Comparison of ENCODE assay signal across 26 cellular contexts in genomic region chr15:56968821-56969220, GRCh38. TPM values are rescaled to one million over a fixed set of nuclear protein-coding genes. Genes with fewer than 3 reads are reported as not detected.
A peak's percentile ranks its signal among the peaks of the same experiment; 100 is the strongest.
DNase-seq lines count a peak whose midpoint lies in the region; ATAC-seq, FAIRE-seq and TF ChIP-seq lines count a peak whose summit lies in the region.
"Had no signal": no experiment of that assay in that cellular context is flagged by ENCODE, and none has a peak within 500 bp of the region (broad histone marks: within the 10 kb centered on the region; RNA-seq: fewer than 3 reads in every experiment).

No MANE protein-coding gene starts in this region.

- H2BK15ac ChIP-seq in mesenchymal stem cell (ENCODE audit: low read depth, poor library complexity, severe bottlenecking), result no peak overlapping the region

- H3K4ac ChIP-seq in mesenchymal stem cell (ENCODE audit: low read depth in 1 of 2, low read length in 2 of 2), result no peak overlapping the region

- FAIRE-seq in A549 (lab: Jason Lieb, UNC), result no peak
- FAIRE-seq: GM12891 had no signal

- no peaks in the 10 kb centered on the region for H3K9me2 ChIP-seq in Loucy (replicated peaks; ENCODE audit: low read depth, low read length)

- H2AFZ ChIP-seq in Loucy (ENCODE audit: low read length) (no peak overlapping the region), mesenchymal stem cell (ENCODE audit: low read depth, low read length) (no peak overlapping the region)

- TF ChIP-seq CTCF in A549 (IDR thresholded peaks at IDR 0.05) (no peak), Loucy (conservative IDR thresholded peaks at IDR 0.05; ENCODE audit: low read length) (no peak), body of pancreas (IDR thresholded peaks at IDR 0.05) (no peak), mucosa of descending colon (IDR thresholded peaks at IDR 0.05) (no peak)

- H3F3A ChIP-seq in Loucy (ENCODE audit: low read depth), result peaks cover 7% of the 10 kb centered on the region; the same call in 1 of the 2 replicates

- H3K27me3 ChIP-seq in Loucy (ENCODE audit: insufficient read depth, low read length, poor library complexity, severe bottlenecking) (no peaks in the 10 kb centered on the region), body of pancreas (no peaks in the 10 kb centered on the region), mesenchymal stem cell (ENCODE audit: control insufficient read depth in 1 of 2, insufficient read depth in 1 of 2, low read length in 2 of 2) (no peaks in the 10 kb centered on the region), right cardiac atrium (ENCODE audit: control insufficient read depth, insufficient read depth) (no peaks in the 10 kb centered on the region)
- H3K27me3 ChIP-seq: heart right ventricle, upper lobe of right lung had no signal

- peaks cover 97% of the 10 kb centered on the region for H3K79me2 ChIP-seq in Loucy (ENCODE audit: insufficient read depth, low read length)

- H4K20me1 ChIP-seq in Loucy (ENCODE audit: insufficient read depth, low read length, poor library complexity, severe bottlenecking), result peaks cover 46% of the 10 kb centered on the region

- H3K4me3 ChIP-seq in A549 (no peak overlapping the region), Loucy (ENCODE audit: low read length, poor library complexity, severe bottlenecking) (no peak overlapping the region), body of pancreas (no peak overlapping the region), mucosa of descending colon (no peak overlapping the region), mesenchymal stem cell (ENCODE audit: insufficient read depth in 1 of 2, low read depth in 1 of 2, low read length in 2 of 2) (no peak overlapping the region), right cardiac atrium (ENCODE audit: low read length) (no peak overlapping the region)
- H3K4me3 ChIP-seq: heart right ventricle, psoas muscle, skin epidermis, upper lobe of right lung had no signal

- H3K4me2 ChIP-seq in A549 (peak overlapping the region; percentile 0; the same call in 1 of the 3 replicates), Loucy (ENCODE audit: low read depth, low read length, poor library complexity, severe bottlenecking) (peak overlapping the region; percentile 2), mesenchymal stem cell (ENCODE audit: low read length, poor library complexity, severe bottlenecking) (no peak overlapping the region)

- no peak overlapping the region for H2BK120ac ChIP-seq in mesenchymal stem cell (ENCODE audit: low read depth, low read length)

- H3K27ac ChIP-seq in A549, result no peak overlapping the region
- H3K27ac ChIP-seq in body of pancreas, result peak overlapping the region in 3 of 4 donors; percentile 27 to 70 (median 31)
- H3K27ac ChIP-seq in mesenchymal stem cell (ENCODE audit: low read length, poor library complexity, severe bottlenecking), result no peak overlapping the region
- H3K27ac ChIP-seq in right cardiac atrium (ENCODE audit: low read length), result no peak overlapping the region
- H3K27ac ChIP-seq: heart right ventricle, psoas muscle, upper lobe of right lung had no signal

- no peaks in the 10 kb centered on the region for H3K36me3 ChIP-seq in Loucy (ENCODE audit: insufficient read depth, low read length)
- H3K36me3 ChIP-seq in body of pancreas (replicated peaks in 1 of 2; ENCODE audit: insufficient read depth in 1 of 2, low read depth in 2 of 2), result no peaks in the 10 kb centered on the region
- no peaks in the 10 kb centered on the region for H3K36me3 ChIP-seq in mucosa of descending colon (ENCODE audit: low read depth)
- no peaks in the 10 kb centered on the region for H3K36me3 ChIP-seq in mesenchymal stem cell (ENCODE audit: control insufficient read depth in 1 of 2, insufficient read depth in 2 of 2, low read depth in 1 of 2, low read length in 2 of 2)
- H3K36me3 ChIP-seq: heart right ventricle, upper lobe of right lung had no signal

- no peak overlapping the region for H2BK12ac ChIP-seq in mesenchymal stem cell (ENCODE audit: low read length in 2 of 2)

- TF ChIP-seq POLR2A in A549 (IDR thresholded peaks at IDR 0.05; ENCODE audit: low read length) (no peak), body of pancreas (IDR thresholded peaks at IDR 0.05) (no peak)

- H2BK5ac ChIP-seq in mesenchymal stem cell (ENCODE audit: low read depth, low read length, poor library complexity, severe bottlenecking), result no peak overlapping the region

- CTCF ChIA-PET in A549 (lab: Yijun Ruan, JAX), result interaction anchor here (1.5 to 2.6 kb wide), 2 partner anchors 9 to 51 kb away, joined by 5 to 6 read pairs; partner anchors contain the start of gene TCF12

- TF ChIP-seq EP300 in A549 (IDR thresholded peaks at IDR 0.05), result no peak

- POLR2A ChIA-PET in A549 (lab: Yijun Ruan, JAX), result no interaction called here

- H3K9ac ChIP-seq in Loucy (ENCODE audit: low read depth, low read length, poor library complexity, severe bottlenecking) (no peak overlapping the region), mesenchymal stem cell (ENCODE audit: low read length) (no peak overlapping the region)

- WGBS in A549 (ENCODE audit: missing lambda C conversion rate), result 92% methylated on average over 1 of the region's 1 CpG
- 95 to 100% methylated on average over 1 of the region's 1 CpG for WGBS in body of pancreas, 2 donors
- 94% methylated on average over 1 of the region's 1 CpG for WGBS in mesenchymal stem cell
- 95% methylated on average over 1 of the region's 1 CpG for WGBS in right cardiac atrium

- no peak overlapping the region for H3K18ac ChIP-seq in mesenchymal stem cell (ENCODE audit: low read depth in 1 of 2, low read length in 2 of 2)

- peak overlapping the region in 1 of 2 experiments; percentile 57 for H3K14ac ChIP-seq in mesenchymal stem cell (ENCODE audit: low read length in 2 of 2)

- peaks cover 3% of the 10 kb centered on the region for H3K79me1 ChIP-seq in mesenchymal stem cell (replicated peaks; ENCODE audit: low read length, poor library complexity, severe bottlenecking)

- no peak for DNase-seq in A549 (ENCODE audit: low read depth in 1 of 2, low spot score in 1 of 2)
- no peak for DNase-seq in body of pancreas
- no peak for DNase-seq in mucosa of descending colon
- DNase-seq in glomerular visceral epithelial cell (ENCODE audit: extremely low spot score), result no peak
- DNase-seq in mesenchymal stem cell, result no peak
- DNase-seq in NAMALWA (ENCODE audit: low spot score), result no peak
- no peak for DNase-seq in right cardiac atrium
- DNase-seq: activated B cell treated with CpG ODN at 0.5 μM for 24 hours; activated CD8-positive, alpha-beta T cell treated with anti-CD3 and anti-CD28 coated beads for 36 hours; activated naive CD4-positive, alpha-beta T cell treated with anti-CD3 and anti-CD28 coated beads, Interleukin-2, amount 10 ng/mL, durations not matched to agents 7 days and 5 days; activated T-cell treated with anti-CD3 and anti-CD28 coated beads, Interleukin-2, amount 50 U/mL, for 24 hours; aorta; CD4-positive, CD25-positive, alpha-beta regulatory T cell; effector memory CD4-positive, alpha-beta T cell; heart right ventricle; natural killer cell; NCI-H1048; NCI-H2107; psoas muscle; stimulated activated CD4-positive, alpha-beta T cell treated with anti-CD3 and anti-CD28 coated beads, Interleukin-2, amount 100 ng/mL, for 48 hours; stimulated activated naive CD8-positive, alpha-beta T cell treated with anti-CD3 and anti-CD28 coated beads, Interleukin-15, amount 100 ng/mL, for 72 hours; T-helper 17 cell; upper lobe of right lung had no signal

- ATAC-seq in A549 (no peak; a peak in 1 of 6 replicates), body of pancreas (peak; percentile 33), mucosa of descending colon (peak; percentile 89), right cardiac atrium (no peak)
- ATAC-seq: activated CD8-positive, alpha-beta T cell treated with anti-CD3 and anti-CD28 coated beads for 36 hours; heart right ventricle; natural killer cell; psoas muscle; stimulated activated naive CD8-positive, alpha-beta T cell treated with anti-CD3 and anti-CD28 coated beads, Interleukin-15, amount 100 ng/mL, for 72 hours; T-helper 17 cell had no signal

- no peak overlapping the region for H2AK5ac ChIP-seq in mesenchymal stem cell (ENCODE audit: low read length, severe bottlenecking)

- no peak overlapping the region for H4K91ac ChIP-seq in mesenchymal stem cell (ENCODE audit: low read length)

- peaks cover 65% of the 10 kb centered on the region for H3K4me1 ChIP-seq in A549
- H3K4me1 ChIP-seq in Loucy (ENCODE audit: insufficient read depth, low read length, poor library complexity, severe bottlenecking), result peaks cover 29% of the 10 kb centered on the region
- peaks cover 48% of the 10 kb centered on the region for H3K4me1 ChIP-seq in body of pancreas
- H3K4me1 ChIP-seq in mucosa of descending colon (ENCODE audit: low read depth), result peaks cover 8% of the 10 kb centered on the region
- no peaks in the 10 kb centered on the region for H3K4me1 ChIP-seq in mesenchymal stem cell (ENCODE audit: control insufficient read depth, insufficient read depth, low read depth, low read length)
- H3K4me1 ChIP-seq in right cardiac atrium (ENCODE audit: control insufficient read depth, insufficient read depth, low read length), result peaks cover 7% of the 10 kb centered on the region

- intact Hi-C loops in body of pancreas (cut with DNase I), result no loop called here
- intact Hi-C loops in mucosa of descending colon (cut with DNase I, micrococcal nuclease), result no loop called here
- intact Hi-C loops in right cardiac atrium (cut with DNase I), result no loop called here

- H4K8ac ChIP-seq in mesenchymal stem cell (ENCODE audit: low read length), result no peak overlapping the region

- TF ChIP-seq RAD21 in A549 (conservative IDR thresholded peaks at IDR 0.05 in 1 of 2, IDR thresholded peaks at IDR 0.05 in 1 of 2), result no peak

- H3K23ac ChIP-seq in mesenchymal stem cell (ENCODE audit: low read length in 2 of 2), result no peak overlapping the region

- H3K9me3 ChIP-seq in A549, result no peaks in the 10 kb centered on the region
- H3K9me3 ChIP-seq in Loucy (ENCODE audit: insufficient read depth, low read depth, low read length), result no peaks in the 10 kb centered on the region
- H3K9me3 ChIP-seq in body of pancreas, result no peaks in the 10 kb centered on the region
- H3K9me3 ChIP-seq in mucosa of descending colon, result no peaks in the 10 kb centered on the region
- no peaks in the 10 kb centered on the region for H3K9me3 ChIP-seq in mesenchymal stem cell (ENCODE audit: control insufficient read depth, low read length)
- no peaks in the 10 kb centered on the region for H3K9me3 ChIP-seq in right cardiac atrium (ENCODE audit: control insufficient read depth, low read length)
- H3K9me3 ChIP-seq: heart right ventricle, psoas muscle, upper lobe of right lung had no signal

TF ChIP-seq in A549, 52 proteins besides CTCF, POLR2A, EP300 and RAD21 (continues in another document):
- no peak for TF ChIP-seq GATA3 (IDR thresholded peaks at IDR 0.05; ENCODE audit: borderline replicate concordance)

RNA-seq across cellular contexts. Expression of gene TCF12, which starts 50.4 kb away (rescaled TPM):
- polyA plus RNA-seq in A549 (2011; rRNA removed) (121 and 165 TPM in 2 replicates), A549 (2017; fragmentation: RNase III; extraction: RNeasy Plus Mini Kit Qiagen cat#74134 plus additional on column Dnase treatment) (34.1 to 36.3 TPM (median 35.5 TPM) in 3 replicates), right cardiac atrium (11.7 TPM)
- polyA plus RNA-seq in A549 (2012; cell fraction: cytosol; rRNA removed), result 28.5 and 37.2 TPM in 2 replicates
- polyA plus RNA-seq in A549 (2012; cell fraction: nucleus; rRNA removed), result 18.7 and 21.9 TPM in 2 replicates
- 247 and 252 TPM in 2 replicates for polyA minus RNA-seq in A549 (2011; rRNA and poly(A)+ RNA removed)
- total RNA-seq in body of pancreas (10 to 100 TPM; 27.2 to 49.4 TPM), mucosa of descending colon (100 to 1,000 TPM in 2 of 3 donors, 10 to 100 TPM in 1; 74.1 to 118 (median 106) TPM), right cardiac atrium (10 to 100 TPM; 50.4 to 58.8 (median 53.2) TPM)
- polyA plus RNA-seq in mesenchymal stem cell (2013, experiment 1 of 2), result 43.3 TPM
- 41.8 TPM for polyA plus RNA-seq in mesenchymal stem cell (2013, experiment 2 of 2)

Comparison
In these comparisons a context has a peak if more than half of its experiments do, and no peak if none do; other contexts are left out.
1. ATAC-seq: peak in body of pancreas (single experiment) and mucosa of descending colon (single experiment); none in A549 (0 of 2) and right cardiac atrium (0 of 2).
2. H3K27ac ChIP-seq: peak in body of pancreas (3 of 4); none in A549 (0 of 2), mesenchymal stem cell (single experiment) and right cardiac atrium (single experiment).